ENCODE assay signal across 29 cellular contexts in genomic region chrX:140250363-140250762, GRCh38.
"Had no signal": no experiment of that assay in that cellular context is flagged by ENCODE, and none has a peak within 500 bp of the region (broad histone marks: within the 10 kb centered on the region; RNA-seq: fewer than 3 reads in every experiment).

No MANE protein-coding gene starts in this region.

- H3K36me3 ChIP-seq: WERI-Rb-1 had no signal

- H3K4me3 Mint-ChIP-seq: activated B cell treated with CpG ODN at 0.5 μM for 24 hours; activated CD8-positive, alpha-beta T cell treated with anti-CD3 and anti-CD28 coated beads for 36 hours; activated naive CD8-positive, alpha-beta T cell; activated T-cell treated with anti-CD3 and anti-CD28 coated beads, Interleukin-2, amount 50 U/mL, for 4 hours; activated T-helper 17 cell treated with anti-CD3 and anti-CD28 coated beads, Interleukin-2, amount 50 U/mL, for 72 hours; effector memory CD8-positive, alpha-beta T cell; T-helper 17 cell; T-helper 2 cell treated with Interferon-gamma antibody and Interleukin-4, amounts not matched to agents 5 μg/mL and 100 μg/mL, for 36 hours had no signal

- H3K27ac Mint-ChIP-seq: activated B cell treated with CpG ODN at 0.5 μM for 24 hours; activated CD8-positive, alpha-beta T cell treated with anti-CD3 and anti-CD28 coated beads for 36 hours; activated naive CD8-positive, alpha-beta T cell; activated T-helper 17 cell treated with anti-CD3 and anti-CD28 coated beads, Interleukin-2, amount 50 U/mL, for 72 hours; effector memory CD8-positive, alpha-beta T cell; T-helper 17 cell; T-helper 2 cell treated with Interferon-gamma antibody and Interleukin-4, amounts not matched to agents 5 μg/mL and 100 μg/mL, for 36 hours had no signal

- H3K27me3 ChIP-seq: body of pancreas had no signal

- H3K9me3 Mint-ChIP-seq: activated B cell treated with CpG ODN at 0.5 μM for 24 hours; activated CD8-positive, alpha-beta T cell treated with anti-CD3 and anti-CD28 coated beads for 36 hours; activated T-cell treated with anti-CD3 and anti-CD28 coated beads, Interleukin-2, amount 50 U/mL, for 4 hours; activated T-helper 17 cell treated with anti-CD3 and anti-CD28 coated beads, Interleukin-2, amount 50 U/mL, for 72 hours had no signal

- H3K4me1 Mint-ChIP-seq: activated B cell treated with CpG ODN at 0.5 μM for 24 hours; activated T-helper 17 cell treated with anti-CD3 and anti-CD28 coated beads, Interleukin-2, amount 50 U/mL, for 72 hours; T-helper 17 cell had no signal

- H3K27ac ChIP-seq: body of pancreas, epithelial cell of prostate, WERI-Rb-1 had no signal

- H3K27me3 Mint-ChIP-seq: activated B cell treated with CpG ODN at 0.5 μM for 24 hours; activated CD8-positive, alpha-beta T cell treated with anti-CD3 and anti-CD28 coated beads for 36 hours; activated naive CD8-positive, alpha-beta T cell; activated T-helper 17 cell treated with anti-CD3 and anti-CD28 coated beads, Interleukin-2, amount 50 U/mL, for 72 hours; effector memory CD8-positive, alpha-beta T cell; T-helper 17 cell had no signal

- H3K4me1 ChIP-seq: body of pancreas had no signal

- ATAC-seq: activated CD4-positive, CD25-positive, alpha-beta regulatory T cell treated with anti-CD3 and anti-CD28 coated beads, Interleukin-2, amount 50 U/mL, for 24 hours; activated CD8-positive, alpha-beta T cell treated with anti-CD3 and anti-CD28 coated beads for 36 hours; activated T-cell treated with anti-CD3 and anti-CD28 coated beads, Interleukin-2, amount 50 U/mL, for 4 hours; activated T-helper 17 cell treated with anti-CD3 and anti-CD28 coated beads, Interleukin-2, amount 50 U/mL, for 72 hours; body of pancreas; effector memory CD8-positive, alpha-beta T cell; T-helper 17 cell had no signal

- H3K36me3 Mint-ChIP-seq: activated naive CD8-positive, alpha-beta T cell had no signal

- H3K4me3 ChIP-seq: body of pancreas had no signal

- DNase-seq: activated B cell treated with CpG ODN at 0.5 μM for 24 hours; activated CD4-positive, alpha-beta T cell treated with anti-CD3 and anti-CD28 coated beads for 48 hours; activated CD4-positive, alpha-beta T cell treated with anti-CD3 and anti-CD28 coated beads, Interleukin-2, amount 50 U/mL, for 1 hour; activated CD4-positive, alpha-beta T cell treated with anti-CD3 and anti-CD28 coated beads, Interleukin-2, amount 50 U/mL, for 48 hours; activated CD8-positive, alpha-beta memory T cell treated with anti-CD3 and anti-CD28 coated beads for 24 hours; activated CD8-positive, alpha-beta T cell treated with anti-CD3 and anti-CD28 coated beads for 36 hours; activated effector memory CD4-positive, alpha-beta T cell treated with Interleukin-2 at 50 U/mL for 16 hours; activated gamma-delta T cell treated with Interleukin-2 at 50 U/mL for 16 hours; activated naive CD4-positive, alpha-beta T cell treated with anti-CD3 and anti-CD28 coated beads, Interleukin-2, amount 50 U/mL, for 16 hours; activated naive CD4-positive, alpha-beta T cell treated with Interleukin-2 at 50 U/mL for 16 hours; activated T-cell treated with anti-CD3 and anti-CD28 coated beads, Interleukin-2, amount 50 U/mL, for 4 hours; amniotic stem cell; anterior cingulate cortex; body of pancreas; caudate nucleus; cortex of kidney; dermis blood vessel endothelial cell; effector CD4-positive, alpha-beta T cell; effector memory CD8-positive, alpha-beta T cell; foreskin fibroblast; T-helper 1 cell; T-helper 17 cell; T1000; WERI-Rb-1 had no signal

- H3K9me3 ChIP-seq: body of pancreas had no signal
